ENCODE assay signal across 8 cellular contexts in genomic region chr5:177457239-177458121, GRCh38. TPM values are rescaled to one million over a fixed set of nuclear protein-coding genes. Genes with fewer than 3 reads are reported as not detected.
DNase-seq lines count a peak whose midpoint lies in the region; ATAC-seq and TF ChIP-seq lines count a peak whose summit lies in the region.

No MANE protein-coding gene starts in this region.

- H3K27ac ChIP-seq in dorsolateral prefrontal cortex (peak overlapping the region in 49 of 59 donors; percentile 1 to 92 (median 67)), right lobe of liver (no peak overlapping the region)

- TF ChIP-seq POLR2A in right lobe of liver (IDR thresholded peaks at IDR 0.05) = no peak

- DNase-seq in BE2C (peak; percentile 97), NCI-H2029 treated with DMSO at 0.1 percent for 48 hours (lab: John Stamatoyannopoulos, UW) (peak; percentile 88), T-helper 22 cell (ENCODE audit: low read depth) (peak; percentile 43), dorsolateral prefrontal cortex (peak; percentile 50 to 95 (median 89)), right lobe of liver (peak; percentile 81 to 88 (median 86))
- peak; percentile 73 for DNase-seq in stimulated activated naive CD8-positive, alpha-beta T cell treated with anti-CD3 and anti-CD28 coated beads, Interleukin-15, Interleukin-2, amounts not matched to agents 100 U/mL and 50 U/mL, for 24 hours

- WGBS in right lobe of liver (ENCODE audit: insufficient coverage, low coverage, low lambda C conversion rate, missing lambda C conversion rate) = 74% methylated on average over 8 of the region's 24 CpGs

- peaks cover 41% of the 10 kb centered on the region for H3K36me3 ChIP-seq in BE2C
- H3K36me3 ChIP-seq in right lobe of liver = no peaks in the 10 kb centered on the region

- intact Hi-C loops in dorsolateral prefrontal cortex (cut with DNase I) = loop anchor here (2.0 kb wide), 1 partner anchor 43 kb away; no protein-coding TSS in a partner anchor
- intact Hi-C loops in right lobe of liver (cut with DNase I) = loop anchor here in 1 of 2 donors (10.0 kb wide), 1 partner anchor 143 kb away; the partner anchor contains the start of gene MXD3

- H3K4me3 ChIP-seq in BE2C (ENCODE audit: low read depth, low read length) (no peak overlapping the region; the same call in 1 of the 2 replicates), dorsolateral prefrontal cortex (peak overlapping the region in 38 of 59 donors; percentile 2 to 73 (median 34)), right lobe of liver (no peak overlapping the region)

- H3K27me3 ChIP-seq in BE2C = no peaks in the 10 kb centered on the region
- no peaks in the 10 kb centered on the region for H3K27me3 ChIP-seq in dorsolateral prefrontal cortex
- no peaks in the 10 kb centered on the region for H3K27me3 ChIP-seq in right lobe of liver

- TF ChIP-seq CTCF in BE2C (IDR thresholded peaks at IDR 0.05; ENCODE audit: low read depth, low read length) (peak; percentile 68), dorsolateral prefrontal cortex (IDR thresholded peaks at IDR 0.05 in 54 of 56, conservative IDR thresholded peaks at IDR 0.05 in 2 of 56; ENCODE audit: low read depth in 1 of 56, partially characterized antibody in 56 of 56) (peak in 53 of 56 donors; percentile 20 to 77 (median 54)), right lobe of liver (IDR thresholded peaks at IDR 0.05) (peak; percentile 51 to 65 (median 59))

- ATAC-seq in GM18519 (IDR thresholded peaks at IDR 0.05; ENCODE audit: low FRiP score, unreplicated experiment) (peak; percentile 28), HG03097 (IDR thresholded peaks at IDR 0.05; ENCODE audit: low FRiP score, unreplicated experiment) (peak; percentile 29), right lobe of liver (peak; percentile 58 to 75 (median 70))
- peak; percentile 21 for ATAC-seq in stimulated activated naive CD8-positive, alpha-beta T cell treated with anti-CD3 and anti-CD28 coated beads, Interleukin-15, Interleukin-2, amounts not matched to agents 100 U/mL and 50 U/mL, for 24 hours

- H3K4me1 ChIP-seq in BE2C = peaks cover 30% of the 10 kb centered on the region
- H3K4me1 ChIP-seq in right lobe of liver = peaks cover 0 to 10% (median 3%) of the 10 kb centered on the region in 4 donors

- no peaks in the 10 kb centered on the region for H3K9me3 ChIP-seq in BE2C
- H3K9me3 ChIP-seq in right lobe of liver = no peaks in the 10 kb centered on the region

RNA-seq across cellular contexts. Expression of gene PRR7, which starts 10.9 kb away (rescaled TPM):
- 84.9 TPM for polyA plus RNA-seq in BE2C (2012; ENCODE audit: insufficient read depth, insufficient read length, low read depth)
- 10 to 100 TPM in 119 of 120 experiments, 1 to 10 TPM in 1; 8.4 to 26.6 (median 16.7) TPM for total RNA-seq in dorsolateral prefrontal cortex
- total RNA-seq in right lobe of liver = 10 to 100 TPM in 1 of 6 experiments, 1 to 10 TPM in 3, under 1 TPM in 2; 0.15 to 13.0 (median 1.9) TPM

RNA-seq across cellular contexts. Expression of gene DBN1, which starts 16.0 kb away (rescaled TPM):
- polyA plus RNA-seq in BE2C (2012; ENCODE audit: insufficient read depth, insufficient read length, low read depth) = 454 TPM
- total RNA-seq in dorsolateral prefrontal cortex (100 to 1,000 TPM in 63 of 120 experiments, 10 to 100 TPM in 57; 46.8 to 130 (median 101) TPM), right lobe of liver (1 to 10 TPM; 1.1 to 4.6 (median 3.1) TPM)

RNA-seq across cellular contexts. Expression of gene GRK6, which starts 31.0 kb away (rescaled TPM):
- polyA plus RNA-seq in BE2C (2012; ENCODE audit: insufficient read depth, insufficient read length, low read depth) = 58.6 TPM
- total RNA-seq in dorsolateral prefrontal cortex = 10 to 100 TPM; 25.6 to 45.9 (median 34.0) TPM
- 10 to 100 TPM in 3 of 6 experiments, 1 to 10 TPM in 3; 6.1 to 10.8 (median 10.0) TPM for total RNA-seq in right lobe of liver

RNA-seq across cellular contexts. Expression of gene PDLIM7, which starts 39.9 kb away (rescaled TPM):
- polyA plus RNA-seq in BE2C (2012; ENCODE audit: insufficient read depth, insufficient read length, low read depth) = 84.1 TPM
- total RNA-seq in dorsolateral prefrontal cortex (10 to 100 TPM; 12.0 to 88.0 (median 35.5) TPM), right lobe of liver (10 to 100 TPM in 4 of 6 experiments, 1 to 10 TPM in 2; 3.7 to 24.0 (median 13.6) TPM)

RNA-seq across cellular contexts. Expression of gene F12, which starts 48.1 kb away (rescaled TPM):
- polyA plus RNA-seq in BE2C (2012; ENCODE audit: insufficient read depth, insufficient read length, low read depth) = 68.2 TPM
- total RNA-seq in dorsolateral prefrontal cortex (10 to 100 TPM in 15 of 120 experiments, 1 to 10 TPM in 105; 1.8 to 14.5 (median 7.5) TPM), right lobe of liver (100 to 1,000 TPM; 236 to 518 (median 365) TPM)

Comparison
In these comparisons a context has a peak if more than half of its experiments do, and no peak if none do; other contexts are left out.
1. DNase-seq: peak in every context shown above with its lines; median percentile 97 in BE2C; 89 in dorsolateral prefrontal cortex; 88 in NCI-H2029 treated with DMSO at 0.1 percent for 48 hours; 86 in right lobe of liver; 73 in stimulated activated naive CD8-positive, alpha-beta T cell treated with anti-CD3 and anti-CD28 coated beads, Interleukin-15, Interleukin-2, amounts not matched to agents 100 U/mL and 50 U/mL, for 24 hours; 43 in T-helper 22 cell.
2. H3K4me3 ChIP-seq: peak in dorsolateral prefrontal cortex (38 of 59); none in BE2C (single experiment) and right lobe of liver (0 of 3).
3. H3K27ac ChIP-seq: peak in dorsolateral prefrontal cortex (49 of 59); none in right lobe of liver (0 of 3).
4. RNA of gene DBN1, which starts 16.0 kb away (total RNA-seq): 46.8 to 130 TPM in dorsolateral prefrontal cortex; 1.1 to 4.6 TPM in right lobe of liver; every median in the first group is over 4 times any median in the second.
5. Peak in every context shown above with its lines, with median percentiles within 50 percentile points of each other: CTCF ChIP-seq and ATAC-seq.